27 cellular contexts compared by ENCODE assay signal in the genomic region with DNA sequence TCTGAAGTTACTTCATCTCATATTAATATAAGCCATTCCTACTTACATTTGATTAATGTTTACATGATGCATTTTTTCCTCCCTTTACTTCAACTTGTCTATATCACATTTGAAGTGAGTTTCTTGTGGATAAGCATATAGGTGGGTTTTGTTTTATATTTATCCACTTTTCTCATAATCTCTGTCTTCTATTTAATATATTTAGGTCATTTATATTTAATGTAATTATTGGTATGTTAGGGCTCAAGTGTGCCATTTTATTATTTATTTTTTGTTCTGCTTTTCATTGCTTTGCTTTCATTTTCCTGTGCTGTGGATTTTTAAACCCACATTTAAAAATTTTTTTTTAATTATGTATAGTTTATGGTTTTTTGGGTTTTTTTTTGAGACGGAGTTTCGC.
"Had no signal": no experiment of that assay in that cellular context is flagged by ENCODE, and none has a peak within 500 bp of the region (broad histone marks: within the 10 kb centered on the region; RNA-seq: fewer than 3 reads in every experiment).

No MANE protein-coding gene starts in this region.

- H3K27me3 Mint-ChIP-seq: memory B cell had no signal

- ATAC-seq: esophagus mucosa, gastrocnemius medialis, heart right ventricle, left cardiac atrium, left lung, left ventricle myocardium superior had no signal

- FAIRE-seq: colon, islet of Langerhans, keratinocyte had no signal

- H3K4me1 ChIP-seq: left lung had no signal

- H3K27ac Mint-ChIP-seq: memory B cell had no signal

- DNase-seq: dermis blood vessel endothelial cell; dorsolateral prefrontal cortex; effector CD4-positive, alpha-beta T cell; effector memory CD4-positive, alpha-beta T cell; erythroblast; esophagus squamous epithelium; foreskin fibroblast; foreskin melanocyte; gastrocnemius medialis; glutamatergic neuron; head of caudate nucleus; heart right ventricle; hippocampal formation; left cardiac atrium; left lung; left ventricle myocardium superior; mammary epithelial cell; mesendoderm; midbrain had no signal

- H3K4me3 Mint-ChIP-seq: memory B cell had no signal

- H3K27ac ChIP-seq: coronary artery, dorsolateral prefrontal cortex, epithelial cell of prostate, esophagus squamous epithelium, gastrocnemius medialis, heart right ventricle, left lung had no signal

- H3K4me3 ChIP-seq: coronary artery, dorsolateral prefrontal cortex, esophagus squamous epithelium, gastrocnemius medialis, heart right ventricle, left lung, lung had no signal

- H3K27me3 ChIP-seq: dorsolateral prefrontal cortex, esophagus squamous epithelium, gastrocnemius medialis, heart right ventricle, left lung had no signal
